1 cellular context compared by ENCODE assay signal in genomic region chr19:17718988-17719711, GRCh38.
TF ChIP-seq lines count a peak whose summit lies in the region.

A gene with protein sequence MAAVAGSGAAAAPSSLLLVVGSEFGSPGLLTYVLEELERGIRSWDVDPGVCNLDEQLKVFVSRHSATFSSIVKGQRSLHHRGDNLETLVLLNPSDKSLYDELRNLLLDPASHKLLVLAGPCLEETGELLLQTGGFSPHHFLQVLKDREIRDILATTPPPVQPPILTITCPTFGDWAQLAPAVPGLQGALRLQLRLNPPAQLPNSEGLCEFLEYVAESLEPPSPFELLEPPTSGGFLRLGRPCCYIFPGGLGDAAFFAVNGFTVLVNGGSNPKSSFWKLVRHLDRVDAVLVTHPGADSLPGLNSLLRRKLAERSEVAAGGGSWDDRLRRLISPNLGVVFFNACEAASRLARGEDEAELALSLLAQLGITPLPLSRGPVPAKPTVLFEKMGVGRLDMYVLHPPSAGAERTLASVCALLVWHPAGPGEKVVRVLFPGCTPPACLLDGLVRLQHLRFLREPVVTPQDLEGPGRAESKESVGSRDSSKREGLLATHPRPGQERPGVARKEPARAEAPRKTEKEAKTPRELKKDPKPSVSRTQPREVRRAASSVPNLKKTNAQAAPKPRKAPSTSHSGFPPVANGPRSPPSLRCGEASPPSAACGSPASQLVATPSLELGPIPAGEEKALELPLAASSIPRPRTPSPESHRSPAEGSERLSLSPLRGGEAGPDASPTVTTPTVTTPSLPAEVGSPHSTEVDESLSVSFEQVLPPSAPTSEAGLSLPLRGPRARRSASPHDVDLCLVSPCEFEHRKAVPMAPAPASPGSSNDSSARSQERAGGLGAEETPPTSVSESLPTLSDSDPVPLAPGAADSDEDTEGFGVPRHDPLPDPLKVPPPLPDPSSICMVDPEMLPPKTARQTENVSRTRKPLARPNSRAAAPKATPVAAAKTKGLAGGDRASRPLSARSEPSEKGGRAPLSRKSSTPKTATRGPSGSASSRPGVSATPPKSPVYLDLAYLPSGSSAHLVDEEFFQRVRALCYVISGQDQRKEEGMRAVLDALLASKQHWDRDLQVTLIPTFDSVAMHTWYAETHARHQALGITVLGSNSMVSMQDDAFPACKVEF (plus strand): TSS chr19:17719480. CDS start chr19:17719503, 23 bp downstream.

TF ChIP-seq in HEK293, 187 proteins besides CTCF, POLR2A, EP300 and RAD21 (continued from another document and continues in another):
- no peak for TF ChIP-seq ZNF223 (tag by site-specific recombination; IDR thresholded peaks at IDR 0.05)
- TF ChIP-seq, protein P1, sequence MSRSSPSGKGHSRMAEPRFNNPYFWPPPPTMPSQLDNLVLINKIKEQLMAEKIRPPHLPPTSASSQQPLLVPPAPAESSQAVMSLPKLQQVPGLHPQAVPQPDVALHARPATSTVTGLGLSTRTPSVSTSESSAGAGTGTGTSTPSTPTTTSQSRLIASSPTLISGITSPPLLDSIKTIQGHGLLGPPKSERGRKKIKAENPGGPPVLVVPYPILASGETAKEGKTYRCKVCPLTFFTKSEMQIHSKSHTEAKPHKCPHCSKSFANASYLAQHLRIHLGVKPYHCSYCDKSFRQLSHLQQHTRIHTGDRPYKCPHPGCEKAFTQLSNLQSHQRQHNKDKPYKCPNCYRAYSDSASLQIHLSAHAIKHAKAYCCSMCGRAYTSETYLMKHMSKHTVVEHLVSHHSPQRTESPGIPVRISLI (tag by site-specific recombination; IDR thresholded peaks at IDR 0.05), result no peak
- no peak for TF ChIP-seq ZSCAN16 (tag by site-specific recombination; IDR thresholded peaks at IDR 0.05)
- no peak for TF ChIP-seq ZNF747 (tag by site-specific recombination; IDR thresholded peaks at IDR 0.05)
- TF ChIP-seq REST (tag by site-specific recombination; IDR thresholded peaks at IDR 0.05), result no peak
- TF ChIP-seq ZNF626 (tag by site-specific recombination; IDR thresholded peaks at IDR 0.05), result no peak
- no peak for TF ChIP-seq ZNF423 (tag by site-specific recombination; IDR thresholded peaks at IDR 0.05)
- TF ChIP-seq ZNF658 (tag by site-specific recombination; IDR thresholded peaks at IDR 0.05), result no peak
- TF ChIP-seq ZNF792 (tag by site-specific recombination; IDR thresholded peaks at IDR 0.05), result no peak
- no peak; the same call in 1 of the 2 replicates for TF ChIP-seq ZBTB20 (tag by site-specific recombination; IDR thresholded peaks at IDR 0.05)
- no peak for TF ChIP-seq ZNF48 (tag by site-specific recombination; IDR thresholded peaks at IDR 0.05)
- peak; percentile 95 for TF ChIP-seq ZNF335 (tag by site-specific recombination; conservative IDR thresholded peaks at IDR 0.05)
- no peak for TF ChIP-seq ZFP41 (tag by site-specific recombination; IDR thresholded peaks at IDR 0.05; ENCODE audit: borderline replicate concordance)
- TF ChIP-seq INSM2 (tag by site-specific recombination; IDR thresholded peaks at IDR 0.05), result no peak
- TF ChIP-seq ZSCAN30 (tag by site-specific recombination; IDR thresholded peaks at IDR 0.05), result no peak
- no peak for TF ChIP-seq ZNF211 (tag by site-specific recombination; IDR thresholded peaks at IDR 0.05; ENCODE audit: low read depth)
- TF ChIP-seq ZNF776 (tag by site-specific recombination; IDR thresholded peaks at IDR 0.05; ENCODE audit: borderline replicate concordance), result no peak
- TF ChIP-seq ZNF16 (tag by site-specific recombination; IDR thresholded peaks at IDR 0.05; ENCODE audit: low read depth), result no peak
- no peak for TF ChIP-seq ZNF221 (tag by site-specific recombination; IDR thresholded peaks at IDR 0.05; ENCODE audit: borderline replicate concordance)
- TF ChIP-seq HOXA7 (CRISPR knock-in tag; IDR thresholded peaks at IDR 0.05; ENCODE audit: borderline replicate concordance), result no peak
- TF ChIP-seq SP2 (tag by site-specific recombination; IDR thresholded peaks at IDR 0.05), result peak; percentile 93
- peak; percentile 72 for TF ChIP-seq ZBTB8A (tag by site-specific recombination; IDR thresholded peaks at IDR 0.05)
- peak; percentile 44; the same call in 1 of the 2 replicates for TF ChIP-seq ZBTB48 (tag by site-specific recombination; IDR thresholded peaks at IDR 0.05)
- TF ChIP-seq PRDM1 (tag by site-specific recombination; IDR thresholded peaks at IDR 0.05), result no peak
- 0 out of 2 replicates have a peak, but pooled peaks have one; percentile 5 for TF ChIP-seq GLIS1 (tag by site-specific recombination; IDR thresholded peaks at IDR 0.05)
- TF ChIP-seq RBAK (tag by site-specific recombination; IDR thresholded peaks at IDR 0.05), result no peak
- TF ChIP-seq ZNF530 (tag by site-specific recombination; IDR thresholded peaks at IDR 0.05; ENCODE audit: low read depth), result no peak
- TF ChIP-seq, protein P2, sequence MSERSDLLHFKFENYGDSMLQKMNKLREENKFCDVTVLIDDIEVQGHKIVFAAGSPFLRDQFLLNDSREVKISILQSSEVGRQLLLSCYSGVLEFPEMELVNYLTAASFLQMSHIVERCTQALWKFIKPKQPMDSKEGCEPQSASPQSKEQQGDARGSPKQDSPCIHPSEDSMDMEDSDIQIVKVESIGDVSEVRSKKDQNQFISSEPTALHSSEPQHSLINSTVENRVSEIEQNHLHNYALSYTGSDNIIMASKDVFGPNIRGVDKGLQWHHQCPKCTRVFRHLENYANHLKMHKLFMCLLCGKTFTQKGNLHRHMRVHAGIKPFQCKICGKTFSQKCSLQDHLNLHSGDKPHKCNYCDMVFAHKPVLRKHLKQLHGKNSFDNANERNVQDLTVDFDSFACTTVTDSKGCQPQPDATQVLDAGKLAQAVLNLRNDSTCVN (tag by site-specific recombination; optimal IDR thresholded peaks at IDR 0.05), result peak; percentile 33
- TF ChIP-seq ZNF585B (tag by site-specific recombination; IDR thresholded peaks at IDR 0.05), result no peak
- no peak for TF ChIP-seq ZNF37A (tag by site-specific recombination; IDR thresholded peaks at IDR 0.05)
- peak; percentile 83 for TF ChIP-seq ZNF24 (tag by site-specific recombination; IDR thresholded peaks at IDR 0.05)
- TF ChIP-seq IKZF3 (tag by site-specific recombination; IDR thresholded peaks at IDR 0.05), result no peak
- TF ChIP-seq FEZF1 (tag by site-specific recombination; IDR thresholded peaks at IDR 0.05), result peak; percentile 13; the same call in 1 of the 2 replicates
- TF ChIP-seq ZNF10 (tag by site-specific recombination; IDR thresholded peaks at IDR 0.05), result no peak
- TF ChIP-seq ZNF112 (tag by site-specific recombination; IDR thresholded peaks at IDR 0.05), result no peak
- no peak; the same call in 1 of the 2 replicates for TF ChIP-seq ZNF449 (tag by site-specific recombination; IDR thresholded peaks at IDR 0.05)
- no peak for TF ChIP-seq ZNF157 (tag by site-specific recombination; IDR thresholded peaks at IDR 0.05)
- no peak for TF ChIP-seq ZNF404 (tag by site-specific recombination; IDR thresholded peaks at IDR 0.05)
- TF ChIP-seq ZNF555 (tag by site-specific recombination; conservative IDR thresholded peaks at IDR 0.05), result no peak
- TF ChIP-seq ZNF416 (tag by site-specific recombination; IDR thresholded peaks at IDR 0.05), result no peak
- TF ChIP-seq, protein P3, sequence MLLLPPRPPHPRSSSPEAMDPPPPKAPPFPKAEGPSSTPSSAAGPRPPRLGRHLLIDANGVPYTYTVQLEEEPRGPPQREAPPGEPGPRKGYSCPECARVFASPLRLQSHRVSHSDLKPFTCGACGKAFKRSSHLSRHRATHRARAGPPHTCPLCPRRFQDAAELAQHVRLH (tag by site-specific recombination; IDR thresholded peaks at IDR 0.05), result no peak
- TF ChIP-seq ZNF791 (tag by site-specific recombination; IDR thresholded peaks at IDR 0.05), result no peak
- no peak for TF ChIP-seq ZNF768 (tag by site-specific recombination; IDR thresholded peaks at IDR 0.05)
- TF ChIP-seq ZBTB11 (tag by site-specific recombination; conservative IDR thresholded peaks at IDR 0.05; ENCODE audit: low read depth), result peak; percentile 26
- TF ChIP-seq, protein P4, sequence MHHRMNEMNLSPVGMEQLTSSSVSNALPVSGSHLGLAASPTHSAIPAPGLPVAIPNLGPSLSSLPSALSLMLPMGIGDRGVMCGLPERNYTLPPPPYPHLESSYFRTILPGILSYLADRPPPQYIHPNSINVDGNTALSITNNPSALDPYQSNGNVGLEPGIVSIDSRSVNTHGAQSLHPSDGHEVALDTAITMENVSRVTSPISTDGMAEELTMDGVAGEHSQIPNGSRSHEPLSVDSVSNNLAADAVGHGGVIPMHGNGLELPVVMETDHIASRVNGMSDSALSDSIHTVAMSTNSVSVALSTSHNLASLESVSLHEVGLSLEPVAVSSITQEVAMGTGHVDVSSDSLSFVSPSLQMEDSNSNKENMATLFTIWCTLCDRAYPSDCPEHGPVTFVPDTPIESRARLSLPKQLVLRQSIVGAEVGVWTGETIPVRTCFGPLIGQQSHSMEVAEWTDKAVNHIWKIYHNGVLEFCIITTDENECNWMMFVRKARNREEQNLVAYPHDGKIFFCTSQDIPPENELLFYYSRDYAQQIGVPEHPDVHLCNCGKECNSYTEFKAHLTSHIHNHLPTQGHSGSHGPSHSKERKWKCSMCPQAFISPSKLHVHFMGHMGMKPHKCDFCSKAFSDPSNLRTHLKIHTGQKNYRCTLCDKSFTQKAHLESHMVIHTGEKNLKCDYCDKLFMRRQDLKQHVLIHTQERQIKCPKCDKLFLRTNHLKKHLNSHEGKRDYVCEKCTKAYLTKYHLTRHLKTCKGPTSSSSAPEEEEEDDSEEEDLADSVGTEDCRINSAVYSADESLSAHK (tag by site-specific recombination; IDR thresholded peaks at IDR 0.05), result no peak
